In genomic region chr17:73305845-73306836, GRCh38 we compare ENCODE assay signal across 1 cellular context.
TF ChIP-seq lines count a peak whose summit lies in the region.

No MANE protein-coding gene starts in this region.

TF ChIP-seq in HCT116, 20 proteins besides CTCF, POLR2A, EP300 and RAD21 (continued from another document):
- no peak for TF ChIP-seq REST (IDR thresholded peaks at IDR 0.05; ENCODE audit: low read depth)
